Comparison of ENCODE assay signal across 34 cellular contexts in the genomic region with DNA sequence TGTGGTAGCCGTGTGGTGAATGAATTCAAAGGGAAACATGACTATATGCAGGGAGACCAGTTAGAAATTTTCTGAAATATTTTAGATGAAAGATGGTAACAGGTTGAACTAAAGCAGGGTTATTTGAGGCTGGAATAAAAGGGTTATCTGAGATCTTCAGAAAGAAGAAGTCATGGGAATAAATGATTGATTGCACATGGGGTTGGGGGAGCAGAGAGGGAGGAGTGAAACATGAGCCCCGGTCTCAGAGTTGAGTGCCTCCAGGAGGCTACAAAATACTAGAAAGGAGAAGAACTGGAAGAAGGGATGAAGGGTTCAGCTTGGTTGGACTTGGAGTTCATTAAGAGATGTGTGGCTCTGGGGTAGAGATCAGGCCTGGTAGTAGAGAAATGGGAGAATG. TPM values are rescaled to one million over a fixed set of nuclear protein-coding genes. Genes with fewer than 3 reads are reported as not detected.
"Had no signal": no experiment of that assay in that cellular context is flagged by ENCODE, and none has a peak within 500 bp of the region (broad histone marks: within the 10 kb centered on the region; RNA-seq: fewer than 3 reads in every experiment).

No MANE protein-coding gene starts in this region.

- DNase-seq: stimulated activated CD4-positive, alpha-beta T cell treated with anti-CD3 and anti-CD28 coated beads, Interleukin-2, amount 100 ng/mL, for 48 hours; stimulated activated CD4-positive, alpha-beta T cell treated with anti-CD3 and anti-CD28 coated beads, Interleukin-4, amount 100 ng/mL, for 1 hour; stimulated activated CD4-positive, alpha-beta T cell treated with anti-CD3 and anti-CD28 coated beads, Interleukin-4, amount 100 ng/mL, for 24 hours; stimulated activated CD4-positive, alpha-beta T cell treated with anti-CD3 and anti-CD28 coated beads, Interleukin-4, amount 100 ng/mL, for 4 hours; stimulated activated CD8-positive, alpha-beta memory T cell treated with anti-CD3 and anti-CD28 coated beads, Interleukin-4, amount 100 ng/mL, for 48 hours; stimulated activated naive B cell treated with anti-CD40 and anti-IgM and Interleukin-4, amounts not matched to agents 10 μg/mL and 1 μg/mL and 100 μg/mL, for 72 hours; stimulated activated naive CD4-positive, alpha-beta T cell; stimulated activated naive CD4-positive, alpha-beta T cell treated with Interleukin-2 at 50 U/mL for 16 hours; stimulated activated naive CD8-positive, alpha-beta T cell treated with anti-CD3 and anti-CD28 coated beads, Interleukin-15, amount 100 ng/mL, for 72 hours; stimulated activated naive CD8-positive, alpha-beta T cell treated with anti-CD3 and anti-CD28 coated beads, Interleukin-15, Interleukin-2, amounts not matched to agents 100 U/mL and 50 U/mL, for 24 hours; stomach; substantia nigra; testis; thyroid gland; tibial artery; transverse colon; trophoblast cell; upper lobe of left lung; upper lobe of right lung; uterus had no signal

- ATAC-seq: stimulated activated effector memory CD8-positive, alpha-beta T cell treated with anti-CD3 and anti-CD28 coated beads, Interleukin-12 subunit alpha, Interleukin-12 subunit beta, amount 100 ng/mL, for 72 hours; stimulated activated memory B cell treated with anti-CD40 and anti-IgM and Interleukin-4, amounts not matched to agents 10 μg/mL and 1 μg/mL and 100 μg/mL, for 72 hours; stimulated activated naive B cell treated with anti-CD40 and anti-IgM and Interleukin-4, amounts not matched to agents 10 μg/mL and 1 μg/mL and 100 μg/mL, for 72 hours; stimulated activated naive CD8-positive, alpha-beta T cell treated with anti-CD3 and anti-CD28 coated beads, Interleukin-15, amount 100 ng/mL, for 72 hours; stimulated activated naive CD8-positive, alpha-beta T cell treated with anti-CD3 and anti-CD28 coated beads, Interleukin-15, Interleukin-2, amounts not matched to agents 100 U/mL and 50 U/mL, for 24 hours; upper lobe of right lung had no signal

- H3K27ac ChIP-seq: stomach, suprapubic skin, testis, thoracic aorta, thyroid gland, tibial artery, tibial nerve, transverse colon, upper lobe of left lung, upper lobe of right lung, uterus, vagina had no signal

- H3K4me3 ChIP-seq: stomach, suprapubic skin, testis, thoracic aorta, thyroid gland, tibial artery, tibial nerve, transverse colon, upper lobe of left lung, upper lobe of right lung, uterus, vagina had no signal

- H3K9me3 ChIP-seq: stomach, suprapubic skin, testis, thoracic aorta, thyroid gland, tibial artery, tibial nerve, transverse colon, upper lobe of left lung, upper lobe of right lung, uterus, vagina had no signal

- H3K4me1 ChIP-seq: stomach, suprapubic skin, testis, thyroid gland, tibial artery, tibial nerve, transverse colon, upper lobe of left lung, upper lobe of right lung, uterus, vagina had no signal

- FAIRE-seq: urothelium cell line had no signal

- H3K27ac Mint-ChIP-seq: stimulated activated effector memory CD8-positive, alpha-beta T cell treated with anti-CD3 and anti-CD28 coated beads, Interleukin-12 subunit alpha, Interleukin-12 subunit beta, amount 100 ng/mL, for 72 hours; stimulated activated memory B cell treated with anti-CD40 and anti-IgM and Interleukin-4, amounts not matched to agents 10 μg/mL and 1 μg/mL and 100 μg/mL, for 72 hours; stimulated activated naive B cell treated with anti-CD40 and anti-IgM and Interleukin-4, amounts not matched to agents 10 μg/mL and 1 μg/mL and 100 μg/mL, for 72 hours; stimulated activated naive CD8-positive, alpha-beta T cell treated with anti-CD3 and anti-CD28 coated beads, Interleukin-15, amount 100 ng/mL, for 72 hours; stimulated activated naive CD8-positive, alpha-beta T cell treated with anti-CD3 and anti-CD28 coated beads, Interleukin-15, Interleukin-2, amounts not matched to agents 100 ng/mL and 50 ng/mL, for 24 hours; type B pancreatic cell had no signal

- H3K4me3 Mint-ChIP-seq: stimulated activated effector memory CD8-positive, alpha-beta T cell treated with anti-CD3 and anti-CD28 coated beads, Interleukin-12 subunit alpha, Interleukin-12 subunit beta, amount 100 ng/mL, for 72 hours; stimulated activated memory B cell treated with anti-CD40 and anti-IgM and Interleukin-4, amounts not matched to agents 10 μg/mL and 1 μg/mL and 100 μg/mL, for 72 hours; stimulated activated naive B cell treated with anti-CD40 and anti-IgM and Interleukin-4, amounts not matched to agents 10 μg/mL and 1 μg/mL and 100 μg/mL, for 72 hours; stimulated activated naive CD8-positive, alpha-beta T cell treated with anti-CD3 and anti-CD28 coated beads, Interleukin-15, amount 100 ng/mL, for 72 hours; stimulated activated naive CD8-positive, alpha-beta T cell treated with anti-CD3 and anti-CD28 coated beads, Interleukin-15, Interleukin-2, amounts not matched to agents 100 ng/mL and 50 ng/mL, for 24 hours; type B pancreatic cell had no signal

- H3K36me3 ChIP-seq: stomach, suprapubic skin, thoracic aorta, thyroid gland, tibial artery, tibial nerve, transverse colon, upper lobe of left lung, upper lobe of right lung, uterus, vagina had no signal

- H3K4me1 Mint-ChIP-seq: stimulated activated effector memory CD8-positive, alpha-beta T cell treated with anti-CD3 and anti-CD28 coated beads, Interleukin-12 subunit alpha, Interleukin-12 subunit beta, amount 100 ng/mL, for 72 hours had no signal

- H3K36me3 Mint-ChIP-seq: stimulated activated effector memory CD8-positive, alpha-beta T cell treated with anti-CD3 and anti-CD28 coated beads, Interleukin-12 subunit alpha, Interleukin-12 subunit beta, amount 100 ng/mL, for 72 hours; stimulated activated memory B cell treated with anti-CD40 and anti-IgM and Interleukin-4, amounts not matched to agents 10 μg/mL and 1 μg/mL and 100 μg/mL, for 72 hours; stimulated activated naive B cell treated with anti-CD40 and anti-IgM and Interleukin-4, amounts not matched to agents 10 μg/mL and 1 μg/mL and 100 μg/mL, for 72 hours had no signal

- H3K9me3 Mint-ChIP-seq: stimulated activated effector memory CD8-positive, alpha-beta T cell treated with anti-CD3 and anti-CD28 coated beads, Interleukin-12 subunit alpha, Interleukin-12 subunit beta, amount 100 ng/mL, for 72 hours; stimulated activated memory B cell treated with anti-CD40 and anti-IgM and Interleukin-4, amounts not matched to agents 10 μg/mL and 1 μg/mL and 100 μg/mL, for 72 hours; stimulated activated naive B cell treated with anti-CD40 and anti-IgM and Interleukin-4, amounts not matched to agents 10 μg/mL and 1 μg/mL and 100 μg/mL, for 72 hours; stimulated activated naive CD8-positive, alpha-beta T cell treated with anti-CD3 and anti-CD28 coated beads, Interleukin-15, amount 100 ng/mL, for 72 hours; stimulated activated naive CD8-positive, alpha-beta T cell treated with anti-CD3 and anti-CD28 coated beads, Interleukin-15, Interleukin-2, amounts not matched to agents 100 ng/mL and 50 ng/mL, for 24 hours; type B pancreatic cell had no signal

- H3K27me3 ChIP-seq: testis, thyroid gland, upper lobe of left lung, uterus, vagina had no signal

RNA-seq across cellular contexts. Expression of a gene that starts 16.3 kb away (rescaled TPM):
- total RNA-seq: stomach, suprapubic skin, temporal lobe, testis, thoracic aorta, thyroid gland, tibial nerve, transverse colon, upper lobe of left lung, upper lobe of right lung, ureter, urinary bladder, uterus, vagina had no signal
- polyA plus RNA-seq: stomach, urinary bladder had no signal

RNA-seq across cellular contexts. Expression of a gene that starts 49.8 kb away (rescaled TPM):
- total RNA-seq: stomach, subcutaneous adipose tissue, suprapubic skin, temporal lobe, testis, thoracic aorta, thyroid gland, tibial nerve, transverse colon, upper lobe of left lung, upper lobe of right lung, ureter, uterus, vagina had no signal
- polyA plus RNA-seq: stomach, thymus had no signal
